Comparison of ENCODE assay signal across 15 cellular contexts in genomic region chr10:96541921-96542320, GRCh38. TPM values are rescaled to one million over a fixed set of nuclear protein-coding genes. Genes with fewer than 3 reads are reported as not detected.
A peak's percentile ranks its signal among the peaks of the same experiment; 100 is the strongest.
DNase-seq lines count a peak whose midpoint lies in the region; ATAC-seq and TF ChIP-seq lines count a peak whose summit lies in the region.
"Had no signal": no experiment of that assay in that cellular context is flagged by ENCODE, and none has a peak within 500 bp of the region (broad histone marks: within the 10 kb centered on the region; RNA-seq: fewer than 3 reads in every experiment).

No MANE protein-coding gene starts in this region.

- TF ChIP-seq RAD21 in IMR-90 (IDR thresholded peaks at IDR 0.05; ENCODE audit: low read length) = no peak

- no CpG with 5 or more reads among the region's 2 CpGs for WGBS in IMR-90 (ENCODE audit: extremely low coverage in 2 of 2, insufficient read length in 1 of 2), 2 experiments
- WGBS in tibial nerve, 2 donors = 88% methylated on average over 2 of the region's 2 CpGs

- no peak overlapping the region for H2BK15ac ChIP-seq in IMR-90 (ENCODE audit: low read depth, low read length)

- TF ChIP-seq CTCF in BJ (IDR thresholded peaks at IDR 0.05; ENCODE audit: insufficient read depth, low read depth, low read length) = no peak
- TF ChIP-seq CTCF in IMR-90 (conservative IDR thresholded peaks at IDR 0.05; ENCODE audit: low read depth, low read length) = no peak
- no peak for TF ChIP-seq CTCF in astrocyte of the spinal cord (IDR thresholded peaks at IDR 0.05; ENCODE audit: low read depth, low read length)
- TF ChIP-seq CTCF in lower lobe of right lung (IDR thresholded peaks at IDR 0.05) = no peak
- no peak for TF ChIP-seq CTCF in tibial nerve (IDR thresholded peaks at IDR 0.05)

- no peak overlapping the region for H4K91ac ChIP-seq in IMR-90 (ENCODE audit: insufficient read depth, low read depth, low read length)

- H3K79me1 ChIP-seq in IMR-90 (ENCODE audit: low read depth in 1 of 2, low read length in 2 of 2) = peaks cover 18 to 29% of the 10 kb centered on the region in 2 experiments

- H3K18ac ChIP-seq in IMR-90 (ENCODE audit: low read depth, low read length) = no peak overlapping the region

- CTCF ChIA-PET in BJ (lab: Yijun Ruan, JAX) (no interaction called here), IMR-90 (lab: Yijun Ruan, JAX) (no interaction called here)

- H3K4me1 ChIP-seq in IMR-90 (ENCODE audit: control insufficient read depth, insufficient read depth, low read length) (no peaks in the 10 kb centered on the region), lower lobe of right lung (peaks cover 5% of the 10 kb centered on the region), tibial nerve (no peaks in the 10 kb centered on the region)
- H3K4me1 ChIP-seq: A549 had no signal

- H4K8ac ChIP-seq in IMR-90 (ENCODE audit: low read depth in 2 of 2, low read length in 2 of 2) = no peak overlapping the region

- H2AFZ ChIP-seq in IMR-90 (replicated peaks; ENCODE audit: low read length, poor library complexity) = no peak overlapping the region

- H4K20me1 ChIP-seq in IMR-90 (ENCODE audit: insufficient read depth, low read length) = peaks cover 9% of the 10 kb centered on the region; the same call in 1 of the 2 replicates

- H3K4me2 ChIP-seq in IMR-90 (ENCODE audit: low read depth, low read length) = no peak overlapping the region
- H3K4me2 ChIP-seq: A549 had no signal

- H3K14ac ChIP-seq in IMR-90 (replicated peaks; ENCODE audit: low read depth, low read length) = no peak overlapping the region

- peak; percentile 44; the same call in 1 of the 2 replicates for ATAC-seq in IMR-90 (ENCODE audit: low read depth)
- ATAC-seq in lower lobe of right lung = peak; percentile 70 to 93
- no peak for ATAC-seq in HG03045 (IDR thresholded peaks at IDR 0.05; ENCODE audit: unreplicated experiment)
- ATAC-seq: A549, HepG2 had no signal

- no peak for TF ChIP-seq POLR2A in IMR-90 (IDR thresholded peaks at IDR 0.05; ENCODE audit: low read depth, low read length)
- TF ChIP-seq POLR2A in tibial nerve (IDR thresholded peaks at IDR 0.05) = no peak

- intact Hi-C loops in IMR-90 (cut with micrococcal nuclease) = no loop called here
- intact Hi-C loops in lower lobe of right lung (cut with DNase I) = no loop called here

- H3K9me3 ChIP-seq in IMR-90 (ENCODE audit: control insufficient read depth, insufficient read depth, low read length) (no peaks in the 10 kb centered on the region), lower lobe of right lung (no peaks in the 10 kb centered on the region), tibial nerve (no peaks in the 10 kb centered on the region)
- H3K9me3 ChIP-seq: A549 had no signal

- peak; percentile 9 for DNase-seq in BJ (ENCODE audit: low read depth)
- DNase-seq in IMR-90 = peak; percentile 29
- DNase-seq in astrocyte of the spinal cord (ENCODE audit: low read depth, low spot score) = peak; percentile 19
- no peak for DNase-seq in lower lobe of right lung
- DNase-seq in NCI-H1417 treated with DMSO at 0.1 percent for 48 hours (lab: John Stamatoyannopoulos, UW) = no peak
- DNase-seq in amniotic stem cell (lab: John Stamatoyannopoulos, UW) = no peak
- DNase-seq in tibial nerve (ENCODE audit: low spot score in 2 of 2) = no peak
- DNase-seq: CD4-positive, alpha-beta T cell; NCI-H1105 treated with DMSO at 0.1 percent for 48 hours; NCI-H187 treated with DMSO at 0.1 percent for 48 hours; NCI-H524 treated with DMSO at 0.1 percent for 48 hours; SIG-M5 had no signal

- H3K36me3 ChIP-seq in BJ (ENCODE audit: control insufficient read depth, insufficient read depth, low read length) (peaks cover 2% of the 10 kb centered on the region), IMR-90 (ENCODE audit: control insufficient read depth, insufficient read depth, low read length) (peaks cover 16% of the 10 kb centered on the region), lower lobe of right lung (peaks cover 66% of the 10 kb centered on the region), tibial nerve (peaks cover 0 to 60% (median 3%) of the 10 kb centered on the region in 3 donors)

- H3K9me1 ChIP-seq in IMR-90 (ENCODE audit: insufficient read depth, low read length) = no peaks in the 10 kb centered on the region

- H2BK120ac ChIP-seq in IMR-90 (ENCODE audit: low read depth, low read length) = no peak overlapping the region

- no peak overlapping the region for H3K56ac ChIP-seq in IMR-90 (ENCODE audit: extremely low read depth, insufficient read depth, low read length)

- H3K27me3 ChIP-seq in BJ (ENCODE audit: control insufficient read depth, insufficient read depth, low read length) = no peaks in the 10 kb centered on the region
- no peaks in the 10 kb centered on the region for H3K27me3 ChIP-seq in IMR-90 (ENCODE audit: control insufficient read depth, insufficient read depth, low read length)
- H3K27me3 ChIP-seq in lower lobe of right lung (ENCODE audit: low read depth) = no peaks in the 10 kb centered on the region
- no peaks in the 10 kb centered on the region for H3K27me3 ChIP-seq in tibial nerve

- dilution Hi-C loops in IMR-90 (cut with HindIII; ENCODE audit: low sequenced_read_pairs, unreplicated experiment) = no loop called here

- BruUV-seq in IMR-90 (replicated peaks; lab: Mats Ljungman, UMichigan) = no TSS peak

- no peak overlapping the region for H2AK9ac ChIP-seq in IMR-90 (replicated peaks; ENCODE audit: low read depth, low read length, poor library complexity)

- H3K4ac ChIP-seq in IMR-90 (ENCODE audit: low read depth, low read length) = no peak overlapping the region

- H3K9ac ChIP-seq in IMR-90 (ENCODE audit: low read depth, low read length) = no peak overlapping the region

- H3K4me3 ChIP-seq in BJ (ENCODE audit: low read depth, low read length) (no peak overlapping the region), IMR-90 (ENCODE audit: insufficient read depth, low read depth, low read length) (no peak overlapping the region), astrocyte of the spinal cord (ENCODE audit: low read depth, low read length) (no peak overlapping the region), lower lobe of right lung (no peak overlapping the region), tibial nerve (no peak overlapping the region)
- H3K4me3 ChIP-seq: A549 had no signal

- no peak overlapping the region for H2BK20ac ChIP-seq in IMR-90 (ENCODE audit: low read depth, low read length)

- no peak overlapping the region for H3K27ac ChIP-seq in IMR-90 (ENCODE audit: insufficient read depth, low read length)
- no peak overlapping the region for H3K27ac ChIP-seq in lower lobe of right lung
- no peak overlapping the region for H3K27ac ChIP-seq in tibial nerve
- H3K27ac ChIP-seq: A549 had no signal

- POLR2A ChIA-PET in BJ (lab: Charles Lee) = interaction anchor here (0.6 kb wide), 1 partner anchor 14 kb away, joined by 3 read pairs; no protein-coding TSS in a partner anchor
- POLR2A ChIA-PET in IMR-90 (lab: Charles Lee; ENCODE audit: unreplicated experiment) = no interaction called here

- in situ Hi-C loops in IMR-90 (cut with MboI; ENCODE audit: low sequenced_read_pairs) (no loop called here), astrocyte of the spinal cord (cut with HindIII; ENCODE audit: low sequenced_read_pairs) (no loop called here)

- no peak overlapping the region for H4K5ac ChIP-seq in IMR-90 (ENCODE audit: low read depth, low read length)

- TF ChIP-seq EP300 in tibial nerve (IDR thresholded peaks at IDR 0.05) = no peak

- H2AK5ac ChIP-seq in IMR-90 (ENCODE audit: low read depth, low read length) = no peak overlapping the region

- H2BK5ac ChIP-seq in IMR-90 (ENCODE audit: low read depth, low read length, poor library complexity, severe bottlenecking) = no peak overlapping the region

- no peak overlapping the region for H3K23ac ChIP-seq in IMR-90 (ENCODE audit: low read depth, low read length)

TF ChIP-seq in IMR-90, 13 proteins besides CTCF, POLR2A, EP300 and RAD21:
- TF ChIP-seq MXI1 (IDR thresholded peaks at IDR 0.05; ENCODE audit: borderline replicate concordance, low read depth, low read length) = no peak
- TF ChIP-seq CEBPB (IDR thresholded peaks at IDR 0.05; ENCODE audit: low read depth, low read length) = no peak
- no peak for TF ChIP-seq RCOR1 (IDR thresholded peaks at IDR 0.05; ENCODE audit: insufficient replicate concordance, low read length)
- TF ChIP-seq MAZ (IDR thresholded peaks at IDR 0.05; ENCODE audit: borderline replicate concordance, low read depth, low read length) = no peak
- TF ChIP-seq RFX5 (IDR thresholded peaks at IDR 0.05; ENCODE audit: low read depth, low read length) = no peak
- TF ChIP-seq FOS (IDR thresholded peaks at IDR 0.05; ENCODE audit: low read depth, low read length) = no peak
- TF ChIP-seq MAFK (IDR thresholded peaks at IDR 0.05; ENCODE audit: low read depth, low read length) = no peak
- TF ChIP-seq BHLHE40 (IDR thresholded peaks at IDR 0.05; ENCODE audit: low read depth, low read length) = no peak
- TF ChIP-seq NFE2L2 (IDR thresholded peaks at IDR 0.05; ENCODE audit: low read depth, low read length) = no peak
- no peak for TF ChIP-seq CHD1 (IDR thresholded peaks at IDR 0.05; ENCODE audit: low read depth, low read length)

RNA-seq across cellular contexts. Expression of gene TLL2, which starts 28.2 kb away (rescaled TPM):
- polyA plus RNA-seq in BJ (2011; rRNA removed) = 0.05 and 0.06 TPM in 2 replicates
- polyA minus RNA-seq in BJ (2011; rRNA and poly(A)+ RNA removed) = 0.10 TPM in 1 of 2 replicates, not detected in the other
- total RNA-seq in IMR-90 (2012; rRNA removed) = under 0.01 TPM in 2 replicates
- 0.03 and 0.05 TPM in 2 replicates for polyA plus RNA-seq in IMR-90 (2012; rRNA removed)
- polyA plus RNA-seq in IMR-90 (2012; cell fraction: cytosol; rRNA removed) = 0.13 TPM in 1 of 2 replicates, not detected in the other
- polyA plus RNA-seq in IMR-90 (2012; cell fraction: nucleus; rRNA removed; ENCODE audit: low replicate concordance) = 0.01 and 0.21 TPM in 2 replicates
- not detected for total RNA-seq in lower lobe of right lung
- 1 to 10 TPM in 1 of 4 donors, under 1 TPM in 3; 0.20 to 1.1 (median 0.66) TPM for total RNA-seq in tibial nerve
- total RNA-seq: CD4-positive, alpha-beta T cell had no signal
- polyA plus RNA-seq: HepG2 had no signal

RNA-seq across cellular contexts. Expression of gene TM9SF3, which starts 44.9 kb away (rescaled TPM):
- polyA plus RNA-seq in BJ (2011; rRNA removed) (27.0 and 61.9 TPM in 2 replicates), IMR-90 (2012; rRNA removed) (20.3 and 33.7 TPM in 2 replicates)
- polyA minus RNA-seq in BJ (2011; rRNA and poly(A)+ RNA removed) = 57.2 and 72.9 TPM in 2 replicates
- total RNA-seq in IMR-90 (2012; rRNA removed) (61.8 and 190 TPM in 2 replicates), lower lobe of right lung (112 TPM), tibial nerve (10 to 100 TPM; 79.5 to 98.8 (median 90.2) TPM)
- polyA plus RNA-seq in IMR-90 (2012; cell fraction: cytosol; rRNA removed) = 8.5 and 11.4 TPM in 2 replicates
- polyA plus RNA-seq in IMR-90 (2012; cell fraction: nucleus; rRNA removed; ENCODE audit: low replicate concordance) = 5.0 and 28.0 TPM in 2 replicates

Comparison
In these comparisons a context has a peak if more than half of its experiments do, and no peak if none do; other contexts are left out.
1. DNase-seq: peak in BJ (single experiment), IMR-90 (single experiment) and astrocyte of the spinal cord (single experiment); none in lower lobe of right lung (single experiment), NCI-H1417 treated with DMSO at 0.1 percent for 48 hours (single experiment), amniotic stem cell (single experiment) and tibial nerve (0 of 2).